ENCODE assay signal across 26 cellular contexts in the genomic region with DNA sequence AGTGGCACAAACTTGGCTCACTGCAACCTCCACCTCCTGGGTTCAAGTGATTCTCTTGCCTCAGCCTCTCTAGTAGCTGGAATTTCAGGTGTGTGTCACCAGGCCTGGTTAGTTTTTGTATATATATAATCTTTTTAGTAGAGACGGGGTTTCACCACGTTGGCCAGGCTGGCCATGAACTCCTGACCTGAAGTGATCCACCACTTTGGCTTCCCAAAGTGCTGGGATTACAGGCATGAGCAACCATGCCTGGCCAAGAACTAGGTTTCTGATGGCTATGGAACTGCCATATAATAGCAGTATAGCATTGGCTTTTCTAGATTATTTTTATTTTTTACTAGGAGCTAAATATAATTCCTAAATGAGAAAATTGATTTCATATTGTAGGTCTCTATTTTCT.
DNase-seq lines count a peak whose midpoint lies in the region; ATAC-seq, FAIRE-seq and TF ChIP-seq lines count a peak whose summit lies in the region.
"Had no signal": no experiment of that assay in that cellular context is flagged by ENCODE, and none has a peak within 500 bp of the region (broad histone marks: within the 10 kb centered on the region; RNA-seq: fewer than 3 reads in every experiment).

No MANE protein-coding gene starts in this region.

- H3K9me3 Mint-ChIP-seq in activated CD8-positive, alpha-beta T cell treated with anti-CD3 and anti-CD28 coated beads, Interleukin-2, amount 10 ng/mL, durations not matched to agents 7 days and 5 days (ENCODE audit: insufficient read depth): no peaks in the 10 kb centered on the region
- H3K9me3 Mint-ChIP-seq: CD4-positive, alpha-beta T cell; CD8-positive, alpha-beta T cell had no signal

- H3K4me3 ChIP-seq in K562: no peak overlapping the region
- H3K4me3 ChIP-seq in OCI-LY7 (ENCODE audit: low read depth, low read length, poor library complexity, severe bottlenecking): no peak overlapping the region
- H3K4me3 ChIP-seq: A549; BLaER1 treated with 17β-estradiol and CSF1 and Interleukin-3, amounts not matched to agents 10 nM and 100 nM; GM12878 had no signal

- H3K36me3 ChIP-seq in K562 (ENCODE audit: control insufficient read depth, insufficient read depth, low read length) (no peaks in the 10 kb centered on the region), OCI-LY7 (ENCODE audit: insufficient read depth, low read length) (no peaks in the 10 kb centered on the region)
- H3K36me3 ChIP-seq: BE2C; BLaER1 treated with 17β-estradiol and CSF1 and Interleukin-3, amounts not matched to agents 10 nM and 100 nM had no signal

- intact Hi-C loops in K562 (cut with micrococcal nuclease) (no loop called here), OCI-LY7 (cut with micrococcal nuclease; ENCODE audit: unreplicated experiment) (no loop called here)

- H3K36me3 Mint-ChIP-seq in activated CD8-positive, alpha-beta T cell treated with anti-CD3 and anti-CD28 coated beads, Interleukin-2, amount 10 ng/mL, durations not matched to agents 7 days and 5 days (ENCODE audit: low read depth): no peaks in the 10 kb centered on the region
- H3K36me3 Mint-ChIP-seq: CD8-positive, alpha-beta T cell had no signal

- no peak for FAIRE-seq in K562 (lab: Jason Lieb, UNC)
- FAIRE-seq: A549, GM12878, GM12892, GM18507 had no signal

- peaks cover 0 to 12% of the 10 kb centered on the region in 2 experiments; a peak in 3 of 5 replicates for H3K4me1 ChIP-seq in K562 (replicated peaks in 1 of 2; ENCODE audit: control insufficient read depth in 2 of 2, insufficient read depth in 2 of 2, low read length in 2 of 2)
- H3K4me1 ChIP-seq in OCI-LY7 (ENCODE audit: insufficient read depth, low read length, poor library complexity, severe bottlenecking): no peaks in the 10 kb centered on the region
- H3K4me1 ChIP-seq: A549, BE2C had no signal

- H3K79me2 ChIP-seq in K562 (ENCODE audit: control insufficient read depth, insufficient read depth, low read length) (no peaks in the 10 kb centered on the region), OCI-LY7 (ENCODE audit: insufficient read depth, low read depth, low read length) (no peaks in the 10 kb centered on the region)

- no peaks in the 10 kb centered on the region for H3K9me2 ChIP-seq in OCI-LY7 (ENCODE audit: insufficient read depth, low read length)

- H3K4me2 ChIP-seq in K562 (ENCODE audit: insufficient read depth, low read length) (no peak overlapping the region), OCI-LY7 (ENCODE audit: low read length) (no peak overlapping the region)
- H3K4me2 ChIP-seq: A549 had no signal

- CTCF ChIA-PET in K562 (lab: Yijun Ruan, JAX; ENCODE audit: low intra/inter-chr PET ratio) (no interaction called here), OCI-LY7 (lab: Charles Lee; ENCODE audit: unreplicated experiment) (no interaction called here)
- CTCF ChIA-PET in activated CD8-positive, alpha-beta T cell treated with anti-CD3 and anti-CD28 coated beads, Interleukin-2, amount 10 ng/mL, durations not matched to agents 7 days and 5 days (lab: Charles Lee): no interaction called here

- BruUV-seq in K562 (replicated peaks; lab: Mats Ljungman, UMichigan) (no TSS peak), OCI-LY7 (replicated peaks; lab: Mats Ljungman, UMichigan) (no TSS peak)

- no peak overlapping the region for H3K27ac Mint-ChIP-seq in activated CD8-positive, alpha-beta T cell treated with anti-CD3 and anti-CD28 coated beads, Interleukin-2, amount 10 ng/mL, durations not matched to agents 7 days and 5 days
- H3K27ac Mint-ChIP-seq: CD4-positive, alpha-beta T cell; CD8-positive, alpha-beta T cell had no signal

- in situ Hi-C loops in ACHN (cut with HindIII; ENCODE audit: low pct_ligation_motif_present, low pct_unique_long_range_greater_than_20kb, low sequenced_read_pairs) (no loop called here), Caki2 (cut with HindIII; ENCODE audit: low pct_unique_long_range_greater_than_20kb, low sequenced_read_pairs) (no loop called here), K562 (cut with MboI) (no loop called here)

- ATAC-seq in K562: no peak; the same call in 2 of the 3 replicates
- ATAC-seq in GM19351 (IDR thresholded peaks at IDR 0.05; ENCODE audit: unreplicated experiment): no peak
- no peak for ATAC-seq in activated CD8-positive, alpha-beta T cell treated with anti-CD3 and anti-CD28 coated beads, Interleukin-2, amount 10 ng/mL, durations not matched to agents 7 days and 5 days
- ATAC-seq: A549; CD8-positive, alpha-beta T cell; GM12878 had no signal

- POLR2A ChIA-PET in K562 (lab: Yijun Ruan, JAX) (interaction anchor here (0.7 to 1.1 kb wide), 2 partner anchors 40 to 118 kb away, joined by 3 read pairs; no protein-coding TSS in a partner anchor), OCI-LY7 (lab: Charles Lee) (no interaction called here)
- POLR2A ChIA-PET in activated CD8-positive, alpha-beta T cell treated with anti-CD3 and anti-CD28 coated beads, Interleukin-2, amount 10 ng/mL, durations not matched to agents 7 days and 5 days (lab: Charles Lee): no interaction called here

- H3K27ac ChIP-seq in K562 (ENCODE audit: extremely low read depth, low read depth, low read length) (no peak overlapping the region), OCI-LY7 (ENCODE audit: low read depth, low read length, poor library complexity, severe bottlenecking) (no peak overlapping the region)
- H3K27ac ChIP-seq: 22Rv1; A549; BLaER1 treated with 17β-estradiol and CSF1 and Interleukin-3, amounts not matched to agents 10 nM and 100 nM; C4-2B had no signal

- no peak for TF ChIP-seq RAD21 in K562 (CRISPR knock-in tag; conservative IDR thresholded peaks at IDR 0.05 in 1 of 2, IDR thresholded peaks at IDR 0.05 in 1 of 2)

- DNase-seq in ACHN: peak; percentile 56
- DNase-seq in Caki2 (ENCODE audit: low read depth): peak; percentile 9
- no peak for DNase-seq in K562 (ENCODE audit: extremely low read depth in 1 of 4, low spot score in 3 of 4)
- peak; percentile 77 for DNase-seq in kidney tubule cell (ENCODE audit: low spot score)
- no peak for DNase-seq in OCI-LY7 (ENCODE audit: low spot score)
- no peak for DNase-seq in effector CD4-positive, alpha-beta T cell
- no peak for DNase-seq in activated CD8-positive, alpha-beta T cell treated with anti-CD3 and anti-CD28 coated beads, Interleukin-2, amount 10 ng/mL, durations not matched to agents 7 days and 5 days
- DNase-seq: BE2C; Caco-2; CD4-positive, alpha-beta T cell; CD8-positive, alpha-beta T cell; DMS 273 treated with DMSO at 0.1 percent for 48 hours; DMS153; DMS53; DMS79; DND-41; EL; GDM1 had no signal

- H2AFZ ChIP-seq in K562 (ENCODE audit: low read depth, low read length) (peak overlapping the region; percentile 60; the same call in 1 of the 2 replicates), OCI-LY7 (ENCODE audit: low read length) (no peak overlapping the region)

- WGBS in K562 (ENCODE audit: insufficient coverage, low coverage, missing lambda C conversion rate): 14% methylated on average over 2 of the region's 2 CpGs

- no peak for TF ChIP-seq EP300 in K562 (IDR thresholded peaks at IDR 0.05; ENCODE audit: low read length)

- TF ChIP-seq CTCF in K562 (IDR thresholded peaks at IDR 0.05 in 2 of 3, conservative IDR thresholded peaks at IDR 0.05 in 1 of 3; ENCODE audit: insufficient read depth in 2 of 3, low read depth in 1 of 3, low read length in 3 of 3) (no peak), OCI-LY7 (conservative IDR thresholded peaks at IDR 0.05; ENCODE audit: low read length) (no peak)

- no peaks in the 10 kb centered on the region for H3K9me1 ChIP-seq in K562 (ENCODE audit: control insufficient read depth, insufficient read depth, low read length)

- H4K20me1 ChIP-seq in K562 (replicated peaks; ENCODE audit: control insufficient read depth, insufficient read depth, low read length) (no peaks in the 10 kb centered on the region), OCI-LY7 (ENCODE audit: insufficient read depth, low read length) (no peaks in the 10 kb centered on the region)
- H4K20me1 ChIP-seq: BLaER1 treated with 17β-estradiol and CSF1 and Interleukin-3, amounts not matched to agents 10 nM and 100 nM had no signal

- H3K4me3 Mint-ChIP-seq in activated CD8-positive, alpha-beta T cell treated with anti-CD3 and anti-CD28 coated beads, Interleukin-2, amount 10 ng/mL, durations not matched to agents 7 days and 5 days: no peak overlapping the region
- H3K4me3 Mint-ChIP-seq: CD4-positive, alpha-beta T cell; CD8-positive, alpha-beta T cell had no signal

- H3K9ac ChIP-seq in K562 (ENCODE audit: insufficient read depth in 1 of 2, low read depth in 2 of 2, low read length in 2 of 2): no peak overlapping the region
- H3K9ac ChIP-seq: BLaER1 treated with 17β-estradiol and CSF1 and Interleukin-3, amounts not matched to agents 10 nM and 100 nM had no signal

- peaks cover 9% of the 10 kb centered on the region for H3K27me3 Mint-ChIP-seq in activated CD8-positive, alpha-beta T cell treated with anti-CD3 and anti-CD28 coated beads, Interleukin-2, amount 10 ng/mL, durations not matched to agents 7 days and 5 days (ENCODE audit: low read depth)

- peaks cover 5% of the 10 kb centered on the region for H3K9me3 ChIP-seq in K562 (replicated peaks; ENCODE audit: control insufficient read depth, insufficient read depth, low read depth, low read length)
- no peaks in the 10 kb centered on the region for H3K9me3 ChIP-seq in OCI-LY7 (ENCODE audit: low read length)
- H3K9me3 ChIP-seq: A549, BE2C, Caco-2 had no signal

- no peak for TF ChIP-seq POLR2A in K562 (conservative IDR thresholded peaks at IDR 0.05)

- no peaks in the 10 kb centered on the region for H3K27me3 ChIP-seq in K562 (ENCODE audit: control insufficient read depth in 2 of 2, insufficient read depth in 2 of 2, low read length in 2 of 2)
- H3K27me3 ChIP-seq: BE2C; BLaER1 treated with 17β-estradiol and CSF1 and Interleukin-3, amounts not matched to agents 10 nM and 100 nM had no signal

- H3K4me1 Mint-ChIP-seq in activated CD8-positive, alpha-beta T cell treated with anti-CD3 and anti-CD28 coated beads, Interleukin-2, amount 10 ng/mL, durations not matched to agents 7 days and 5 days (ENCODE audit: low read depth): no peaks in the 10 kb centered on the region

TF ChIP-seq in K562, 482 proteins besides CTCF, POLR2A, EP300 and RAD21:
- no peak for TF ChIP-seq ZNF133 (CRISPR knock-in tag; IDR thresholded peaks at IDR 0.05)
TF ChIP-seq in K562: peak in this region for 0.

Comparison
In these comparisons a context has a peak if more than half of its experiments do, and no peak if none do; other contexts are left out.
1. DNase-seq: peak in ACHN (single experiment), Caki2 (single experiment) and kidney tubule cell (single experiment); none in K562 (0 of 4), OCI-LY7 (single experiment), effector CD4-positive, alpha-beta T cell (single experiment) and activated CD8-positive, alpha-beta T cell treated with anti-CD3 and anti-CD28 coated beads, Interleukin-2, amount 10 ng/mL, durations not matched to agents 7 days and 5 days (single experiment).